Comparison of ENCODE assay signal across 22 cellular contexts in genomic region chr1:86063721-86064120, GRCh38.
DNase-seq lines count a peak whose midpoint lies in the region; ATAC-seq, FAIRE-seq and TF ChIP-seq lines count a peak whose summit lies in the region.
"Had no signal": no experiment of that assay in that cellular context is flagged by ENCODE, and none has a peak within 500 bp of the region (broad histone marks: within the 10 kb centered on the region; RNA-seq: fewer than 3 reads in every experiment).

No MANE protein-coding gene starts in this region.

- FAIRE-seq in G401.6 (lab: Jason Lieb, UNC) (peak; percentile 58), endometrium (lab: Jason Lieb, UNC) (peak; percentile 79), islet of Langerhans (lab: Jason Lieb, UNC) (peak; percentile 41)
- FAIRE-seq: GM12878, GM18507 had no signal

- DNase-seq in RPMI8226 (no peak), ACHN (no peak), upper lobe of right lung (no peak)
- no peak for DNase-seq in activated naive CD4-positive, alpha-beta T cell treated with anti-CD3 and anti-CD28 coated beads, Interleukin-2, amount 50 U/mL, for 72 hours (ENCODE audit: low spot score in 2 of 2)
- DNase-seq: 8988T; Caco-2; CD4-positive, CD25-positive, alpha-beta regulatory T cell; CD8-positive, alpha-beta T cell; DMS153; DND-41; GDM1; H9 had no signal

- no peak overlapping the region for H3K27ac Mint-ChIP-seq in activated naive CD4-positive, alpha-beta T cell treated with anti-CD3 and anti-CD28 coated beads, Interleukin-2, amount 50 U/mL, for 72 hours
- H3K27ac Mint-ChIP-seq: B cell; CD8-positive, alpha-beta T cell; GM23338; H9 had no signal

- intact Hi-C loops in upper lobe of right lung (cut with DNase I), result no loop called here

- H3K36me3 Mint-ChIP-seq in activated naive CD4-positive, alpha-beta T cell treated with anti-CD3 and anti-CD28 coated beads, Interleukin-2, amount 50 U/mL, for 72 hours, result no peaks in the 10 kb centered on the region
- H3K36me3 Mint-ChIP-seq: CD4-positive, CD25-positive, alpha-beta regulatory T cell; CD8-positive, alpha-beta T cell had no signal

- peaks cover 0 to 3% of the 10 kb centered on the region in 2 donors for H3K9me3 Mint-ChIP-seq in activated naive CD4-positive, alpha-beta T cell treated with anti-CD3 and anti-CD28 coated beads, Interleukin-2, amount 50 U/mL, for 72 hours
- H3K9me3 Mint-ChIP-seq: CD8-positive, alpha-beta T cell; GM23338; H9 had no signal

- no peaks in the 10 kb centered on the region for H3K27me3 ChIP-seq in upper lobe of right lung
- H3K27me3 ChIP-seq: BLaER1 had no signal

- no peaks in the 10 kb centered on the region for H3K9me3 ChIP-seq in upper lobe of right lung
- H3K9me3 ChIP-seq: BLaER1, Caco-2 had no signal

- H3K27ac ChIP-seq in upper lobe of right lung, result no peak overlapping the region
- H3K27ac ChIP-seq: BLaER1, C4-2B had no signal

- H3K4me1 ChIP-seq in upper lobe of right lung, result no peaks in the 10 kb centered on the region
- H3K4me1 ChIP-seq: BLaER1, Caco-2 had no signal

- no peak for ATAC-seq in upper lobe of right lung
- no peak for ATAC-seq in activated naive CD4-positive, alpha-beta T cell treated with anti-CD3 and anti-CD28 coated beads, Interleukin-2, amount 50 U/mL, for 72 hours
- ATAC-seq: CD8-positive, alpha-beta T cell; GM12878; GM23338; HCT116 had no signal

- H3K4me3 ChIP-seq in upper lobe of right lung, result no peak overlapping the region
- H3K4me3 ChIP-seq: BLaER1, GM12878, GM23338 had no signal

- no peaks in the 10 kb centered on the region for H3K36me3 ChIP-seq in upper lobe of right lung
- H3K36me3 ChIP-seq: BLaER1 had no signal

- in situ Hi-C loops in ACHN (cut with HindIII; ENCODE audit: low pct_ligation_motif_present, low pct_unique_long_range_greater_than_20kb, low sequenced_read_pairs), result no loop called here

- TF ChIP-seq CTCF in upper lobe of right lung (IDR thresholded peaks at IDR 0.05), result no peak
